Comparison of ENCODE assay signal across 8 cellular contexts in genomic region chr2:55923091-55923977, GRCh38. TPM values are rescaled to one million over a fixed set of nuclear protein-coding genes. Genes with fewer than 3 reads are reported as not detected.
DNase-seq lines count a peak whose midpoint lies in the region; ATAC-seq lines count a peak whose summit lies in the region.

EFEMP1 (minus strand) TSS chr2:55923782; CDS start chr2:55922440, 1,342 bp downstream.

- POLR2A ChIA-PET in naive thymus-derived CD8-positive, alpha-beta T cell (lab: Charles Lee) = no interaction called here

- H3K4me3 ChIP-seq in Karpas-422 (ENCODE audit: low read length) = no peak within 1 kb of the TSS

- no peaks in the 10 kb centered on the region for H3K9me3 Mint-ChIP-seq in activated naive CD4-positive, alpha-beta T cell treated with anti-CD3 and anti-CD28 coated beads, Interleukin-2, amount 10 ng/mL, durations not matched to agents 7 days and 5 days
- H3K9me3 Mint-ChIP-seq in naive thymus-derived CD8-positive, alpha-beta T cell = peaks cover 0 to 8% (median 0%) of the 10 kb centered on the region in 9 donors

- no peak within 1 kb of the TSS for H3K4me2 ChIP-seq in Karpas-422 (ENCODE audit: low read depth, low read length, poor library complexity, severe bottlenecking)

- H3K27ac Mint-ChIP-seq in activated naive CD4-positive, alpha-beta T cell treated with anti-CD3 and anti-CD28 coated beads, Interleukin-2, amount 10 ng/mL, durations not matched to agents 7 days and 5 days = no peak within 1 kb of the TSS
- peak within 1 kb of the TSS in 1 of 10 donors; percentile 57 for H3K27ac Mint-ChIP-seq in naive thymus-derived CD8-positive, alpha-beta T cell

- H3K4me3 Mint-ChIP-seq in activated naive CD4-positive, alpha-beta T cell treated with anti-CD3 and anti-CD28 coated beads, Interleukin-2, amount 10 ng/mL, durations not matched to agents 7 days and 5 days = no peak within 1 kb of the TSS
- H3K4me3 Mint-ChIP-seq in naive thymus-derived CD8-positive, alpha-beta T cell = peak within 1 kb of the TSS in 3 of 10 donors; percentile 11 to 32 (median 30)

- no peaks in the 10 kb centered on the region for H4K20me1 ChIP-seq in Karpas-422 (ENCODE audit: insufficient read depth, low read depth, low read length)

- H2AFZ ChIP-seq in Karpas-422 (ENCODE audit: low read length) = no peak within 1 kb of the TSS

- H3K27me3 ChIP-seq in Karpas-422 (ENCODE audit: low read length) = no peaks in the 10 kb centered on the region

- no peak within 1 kb of the TSS for H3K9ac ChIP-seq in Karpas-422 (ENCODE audit: low read length)

- CTCF ChIA-PET in activated naive CD4-positive, alpha-beta T cell treated with anti-CD3 and anti-CD28 coated beads, Interleukin-2, amount 10 ng/mL, durations not matched to agents 7 days and 5 days (lab: Charles Lee) = no interaction called here

- H3K27ac ChIP-seq in Karpas-422 (ENCODE audit: low read length) = no peak within 1 kb of the TSS

- H3K9me3 ChIP-seq in Karpas-422 (ENCODE audit: low read length) = no peaks in the 10 kb centered on the region

- H3K79me2 ChIP-seq in Karpas-422 (ENCODE audit: low read length) = no peaks in the 10 kb centered on the region

- peaks cover 31% of the 10 kb centered on the region for H3K27me3 Mint-ChIP-seq in activated naive CD4-positive, alpha-beta T cell treated with anti-CD3 and anti-CD28 coated beads, Interleukin-2, amount 10 ng/mL, durations not matched to agents 7 days and 5 days
- H3K27me3 Mint-ChIP-seq in naive thymus-derived CD8-positive, alpha-beta T cell = peaks cover 29 to 52% (median 37%) of the 10 kb centered on the region in 5 donors

- H3K9me2 ChIP-seq in Karpas-422 (replicated peaks; ENCODE audit: insufficient read depth, low read length) = no peaks in the 10 kb centered on the region

- H3K4me1 Mint-ChIP-seq in activated naive CD4-positive, alpha-beta T cell treated with anti-CD3 and anti-CD28 coated beads, Interleukin-2, amount 10 ng/mL, durations not matched to agents 7 days and 5 days = no peaks in the 10 kb centered on the region
- peaks cover 1 to 12% (median 8%) of the 10 kb centered on the region in 4 donors for H3K4me1 Mint-ChIP-seq in naive thymus-derived CD8-positive, alpha-beta T cell

- H3K36me3 ChIP-seq in Karpas-422 (ENCODE audit: insufficient read depth, low read length) = no peaks in the 10 kb centered on the region

- ATAC-seq in naive thymus-derived CD8-positive, alpha-beta T cell = no peak

- H3K36me3 Mint-ChIP-seq in activated naive CD4-positive, alpha-beta T cell treated with anti-CD3 and anti-CD28 coated beads, Interleukin-2, amount 10 ng/mL, durations not matched to agents 7 days and 5 days = no peaks in the 10 kb centered on the region
- peaks cover 0 to 4% (median 0%) of the 10 kb centered on the region in 3 donors for H3K36me3 Mint-ChIP-seq in naive thymus-derived CD8-positive, alpha-beta T cell

- no peaks in the 10 kb centered on the region for H3K4me1 ChIP-seq in Karpas-422 (ENCODE audit: low read length)

- peak; percentile 21 for DNase-seq in activated naive CD4-positive, alpha-beta T cell treated with anti-CD3 and anti-CD28 coated beads, Interleukin-2, amount 10 ng/mL, durations not matched to agents 7 days and 5 days
- DNase-seq in activated naive CD4-positive, alpha-beta T cell treated with anti-CD3 and anti-CD28 coated beads, Interleukin-2, amount 50 U/mL, for 16 hours = no peak
- DNase-seq in LHCN-M2 (ENCODE audit: low read depth) (peak; percentile 41), anterior cingulate cortex (lab: John Stamatoyannopoulos, UW) (peak in 44 of 58 donors; percentile 6 to 65 (median 31)), hepatic stellate cell (ENCODE audit: low spot score) (peak; percentile 47), renal cortical epithelial cell (ENCODE audit: low read depth) (peak; percentile 36), Karpas-422 (no peak)
- DNase-seq in naive thymus-derived CD8-positive, alpha-beta T cell = no peak

RNA-seq across cellular contexts. Expression of gene EFEMP1, which starts in this region (rescaled TPM):
- total RNA-seq in LHCN-M2 (2014; rRNA removed) = 37.8 and 52.5 TPM in 2 replicates
- polyA plus RNA-seq in LHCN-M2 (2012) = 59.2 TPM
- 155 and 330 TPM in 2 replicates for total RNA-seq in renal cortical epithelial cell
- not detected for total RNA-seq in naive thymus-derived CD8-positive, alpha-beta T cell
- not detected for polyA plus RNA-seq in naive thymus-derived CD8-positive, alpha-beta T cell
- total RNA-seq in Karpas-422 (2014; rRNA removed; shearing (Covaris generic); ENCODE audit: low replicate concordance) = 3.2 TPM in 1 of 2 replicates, not detected in the other

Comparison
In these comparisons a context has a peak if more than half of its experiments do, and no peak if none do; other contexts are left out.
1. DNase-seq: peak in activated naive CD4-positive, alpha-beta T cell treated with anti-CD3 and anti-CD28 coated beads, Interleukin-2, amount 10 ng/mL, durations not matched to agents 7 days and 5 days (single experiment), LHCN-M2 (single experiment), anterior cingulate cortex (44 of 58), hepatic stellate cell (single experiment) and renal cortical epithelial cell (single experiment); none in activated naive CD4-positive, alpha-beta T cell treated with anti-CD3 and anti-CD28 coated beads, Interleukin-2, amount 50 U/mL, for 16 hours (single experiment), naive thymus-derived CD8-positive, alpha-beta T cell (0 of 10) and Karpas-422 (single experiment).